26 cellular contexts compared by ENCODE assay signal in genomic region chr16:49095539-49095938, GRCh38.
DNase-seq lines count a peak whose midpoint lies in the region; ATAC-seq, FAIRE-seq and TF ChIP-seq lines count a peak whose summit lies in the region.
"Had no signal": no experiment of that assay in that cellular context is flagged by ENCODE, and none has a peak within 500 bp of the region (broad histone marks: within the 10 kb centered on the region; RNA-seq: fewer than 3 reads in every experiment).

No MANE protein-coding gene starts in this region.

- TF ChIP-seq POLR2A in H1 (IDR thresholded peaks at IDR 0.05; ENCODE audit: control extremely low read depth in 1 of 2, low read depth in 2 of 2, low read length in 2 of 2) (no peak), esophagus muscularis mucosa (IDR thresholded peaks at IDR 0.05; ENCODE audit: low read depth) (no peak)

- no peaks in the 10 kb centered on the region for H3K79me1 ChIP-seq in H1 (ENCODE audit: low read depth, low read length)

- no peaks in the 10 kb centered on the region for H3K9me3 ChIP-seq in H1 (ENCODE audit: insufficient read depth in 2 of 2, low read depth in 1 of 2, low read length in 1 of 2)
- H3K9me3 ChIP-seq in esophagus muscularis mucosa: no peaks in the 10 kb centered on the region
- H3K9me3 ChIP-seq: BE2C, BLaER1 had no signal

- no peak overlapping the region for H3K4me3 ChIP-seq in H1 (ENCODE audit: extremely low read depth in 1 of 4, insufficient read depth in 2 of 4, low read depth in 3 of 4, low read length in 4 of 4)
- H3K4me3 ChIP-seq in esophagus muscularis mucosa: no peak overlapping the region
- H3K4me3 ChIP-seq: BLaER1, GM12878 had no signal

- intact Hi-C loops in esophagus muscularis mucosa (cut with DNase I): no loop called here

- no peak overlapping the region for H3K56ac ChIP-seq in H1 (replicated peaks; ENCODE audit: insufficient read length, low read depth, low read length)

- H2AK5ac ChIP-seq in H1 (ENCODE audit: low read depth, low read length): no peak overlapping the region

- H2BK120ac ChIP-seq in H1 (replicated peaks; ENCODE audit: low read depth, low read length): no peak overlapping the region

- H3K14ac ChIP-seq in H1 (ENCODE audit: insufficient read length): no peak overlapping the region

- no peak overlapping the region for H4K91ac ChIP-seq in H1 (replicated peaks; ENCODE audit: insufficient read length, low read length)

- no peaks in the 10 kb centered on the region for H4K20me1 ChIP-seq in H1 (replicated peaks in 1 of 2; ENCODE audit: control insufficient read depth in 1 of 2, insufficient read depth in 2 of 2, low read length in 2 of 2)
- H4K20me1 ChIP-seq: BLaER1 had no signal

- TF ChIP-seq RAD21 in H1 (IDR thresholded peaks at IDR 0.05 in 1 of 2, conservative IDR thresholded peaks at IDR 0.05 in 1 of 2; ENCODE audit: low read depth in 2 of 2, low read length in 2 of 2): no peak

- no peak overlapping the region for H3K4ac ChIP-seq in H1 (replicated peaks; ENCODE audit: insufficient read length, low read depth, low read length)

- no peak overlapping the region for H2BK12ac ChIP-seq in H1 (ENCODE audit: low read depth, low read length)

- 0 out of 7 replicates have a peak, but pooled peaks cover 0 to 4% (median 0%) of the 10 kb centered on the region in 4 experiments for H3K4me1 ChIP-seq in H1 (replicated peaks in 1 of 4; ENCODE audit: control insufficient read depth in 3 of 4, insufficient read depth in 4 of 4, low read length in 3 of 4)
- peaks cover 0 to 5% (median 0%) of the 10 kb centered on the region in 4 donors for H3K4me1 ChIP-seq in esophagus muscularis mucosa
- H3K4me1 ChIP-seq: BE2C, BLaER1 had no signal

- no peak overlapping the region for H3K23ac ChIP-seq in H1 (ENCODE audit: insufficient read length)

- no peaks in the 10 kb centered on the region for H3K79me2 ChIP-seq in H1 (ENCODE audit: control insufficient read depth in 1 of 2, insufficient read depth in 2 of 2, low read length in 2 of 2)

- TF ChIP-seq CTCF in H1 (IDR thresholded peaks at IDR 0.05; ENCODE audit: control extremely low read depth in 1 of 3, insufficient read depth in 1 of 3, low read depth in 1 of 3, low read length in 3 of 3) (no peak), esophagus muscularis mucosa (IDR thresholded peaks at IDR 0.05) (no peak)

- WGBS in H1 (ENCODE audit: extremely low coverage in 1 of 2, insufficient coverage in 1 of 2, insufficient read length in 1 of 2, insufficient replicate concordance in 2 of 2, low coverage in 1 of 2, low lambda C conversion rate in 2 of 2, missing lambda C conversion rate in 1 of 2), 2 experiments: 72% methylated on average over 2 of the region's 2 CpGs; no CpG with 5 or more reads in 1 of the 2 experiments
- 52% methylated on average over 2 of the region's 2 CpGs for WGBS in esophagus muscularis mucosa

- peaks cover 0 to 1% (median 0%) of the 10 kb centered on the region in 4 experiments; a peak in 1 of 7 replicates for H3K27me3 ChIP-seq in H1 (replicated peaks in 1 of 4; ENCODE audit: control insufficient read depth in 3 of 4, extremely low read depth in 1 of 4, insufficient read depth in 3 of 4, low read length in 3 of 4)
- peaks cover 0 to 3% (median 0%) of the 10 kb centered on the region in 4 donors for H3K27me3 ChIP-seq in esophagus muscularis mucosa
- H3K27me3 ChIP-seq: BE2C, BLaER1 had no signal

- H3K4me2 ChIP-seq in H1 (ENCODE audit: insufficient read depth in 1 of 2, low read depth in 2 of 2, low read length in 2 of 2): no peak overlapping the region
- H3K4me2 ChIP-seq: BLaER1 had no signal

- H3K18ac ChIP-seq in H1 (ENCODE audit: extremely low read depth, low read length): no peak overlapping the region

- H3K9ac ChIP-seq in H1 (replicated peaks in 1 of 4; ENCODE audit: extremely low read depth in 1 of 4, low read depth in 3 of 4, low read length in 3 of 4): no peak overlapping the region
- H3K9ac ChIP-seq: BLaER1 had no signal

- no peak for ATAC-seq in HG03457 (IDR thresholded peaks at IDR 0.05; ENCODE audit: unreplicated experiment)
- ATAC-seq: GM12878 had no signal

- POLR2A ChIA-PET in H1 (lab: Charles Lee; ENCODE audit: partially characterized antibody): no interaction called here

- H3K36me3 ChIP-seq in H1 (ENCODE audit: control insufficient read depth in 2 of 4, insufficient read depth in 4 of 4, low read length in 3 of 4) (no peaks in the 10 kb centered on the region), esophagus muscularis mucosa (no peaks in the 10 kb centered on the region)
- H3K36me3 ChIP-seq: BE2C, BLaER1 had no signal

- H2BK5ac ChIP-seq in H1 (ENCODE audit: low read depth, low read length): no peak overlapping the region

- TF ChIP-seq EP300 in H1 (IDR thresholded peaks at IDR 0.05; ENCODE audit: borderline replicate concordance in 1 of 2, low read depth in 2 of 2, low read length in 2 of 2) (no peak), esophagus muscularis mucosa (IDR thresholded peaks at IDR 0.05) (no peak)

- no peak overlapping the region for H2BK15ac ChIP-seq in H1 (ENCODE audit: low read length)

- H2AFZ ChIP-seq in H1 (ENCODE audit: low read length): peak overlapping the region; percentile 4; the same call in 1 of the 2 replicates

- DNase-seq in H1 (ENCODE audit: low read depth in 1 of 2, low spot score in 2 of 2) (no peak), esophagus muscularis mucosa (ENCODE audit: extremely low spot score) (peak; percentile 57), MV-4-11 (lab: John Stamatoyannopoulos, UW) (no peak), cerebellar cortex (ENCODE audit: low spot score) (no peak)
- DNase-seq: 8988T; ACHN; BE2C; C1 segment of cervical spinal cord; CD4-positive, alpha-beta memory T cell; CD4-positive, CD25-positive, alpha-beta regulatory T cell; CD8-positive, alpha-beta memory T cell; COR-L47; DMS 273 treated with DMSO at 0.1 percent for 48 hours; DMS153; DMS53; DMS79; DND-41; EL; GDM1 had no signal

- H4K5ac ChIP-seq in H1 (ENCODE audit: insufficient read length, low read depth, low read length): no peak overlapping the region

- no peak overlapping the region for H2BK20ac ChIP-seq in H1 (ENCODE audit: low read length)

- H3K27ac ChIP-seq in H1 (ENCODE audit: low read depth, low read length) (no peak overlapping the region), esophagus muscularis mucosa (replicated peaks in 1 of 4) (no peak overlapping the region)
- H3K27ac ChIP-seq: BLaER1 had no signal

- CTCF ChIA-PET in H1 (lab: Charles Lee; ENCODE audit: partially characterized antibody): interaction anchor here (0.6 to 1.3 kb wide), 8 partner anchors 20 to 255 kb away, joined by 3 to 5 read pairs (median 3); no protein-coding TSS in a partner anchor

- FAIRE-seq in H1 (lab: Jason Lieb, UNC): no peak
- FAIRE-seq: A204.1, GM12878, GM12892, GM18507, GM19239 had no signal

- H3K23me2 ChIP-seq in H1 (ENCODE audit: low read depth, low read length): no peaks in the 10 kb centered on the region

- no peak overlapping the region for H4K8ac ChIP-seq in H1 (ENCODE audit: extremely low read depth, insufficient read depth, low read length)

TF ChIP-seq in H1, 55 proteins besides CTCF, POLR2A, EP300 and RAD21:
- TF ChIP-seq CREB1 (IDR thresholded peaks at IDR 0.05) (no peak), HDAC2 (IDR thresholded peaks at IDR 0.05; ENCODE audit: borderline replicate concordance in 1 of 2, low read depth in 2 of 2, low read length in 2 of 2) (no peak), JUND (IDR thresholded peaks at IDR 0.05; ENCODE audit: low read length) (no peak), BCL11A (IDR thresholded peaks at IDR 0.05; ENCODE audit: low read depth in 2 of 2, low read length in 2 of 2) (no peak), CHD2 (IDR thresholded peaks at IDR 0.05; ENCODE audit: low read length) (no peak), SP1 (IDR thresholded peaks at IDR 0.05; ENCODE audit: low read depth, low read length) (no peak), GTF2F1 (IDR thresholded peaks at IDR 0.05; ENCODE audit: borderline replicate concordance, low read depth, low read length) (no peak), RNF2 (IDR thresholded peaks at IDR 0.05; ENCODE audit: borderline replicate concordance, low read depth, low read length, missing control alignments, poor library complexity, severe bottlenecking) (no peak), POLR2AphosphoS5 (IDR thresholded peaks at IDR 0.05; ENCODE audit: low read depth, low read length) (no peak), PHF8 (conservative IDR thresholded peaks at IDR 0.05; ENCODE audit: low read depth, low read length) (no peak), CEBPB (IDR thresholded peaks at IDR 0.05; ENCODE audit: low read depth, low read length) (no peak), KDM5A (IDR thresholded peaks at IDR 0.05; ENCODE audit: low read length) (no peak), EZH2 (IDR thresholded peaks at IDR 0.05; ENCODE audit: low read depth, low read length, severe bottlenecking) (no peak), NANOG (IDR thresholded peaks at IDR 0.05; ENCODE audit: insufficient read depth, low read depth, low read length, poor library complexity, severe bottlenecking) (no peak), SRF (IDR thresholded peaks at IDR 0.05; ENCODE audit: low read depth, low read length) (no peak), EGR1 (IDR thresholded peaks at IDR 0.05; ENCODE audit: borderline replicate concordance, low read depth, low read length) (no peak), ATF2 (IDR thresholded peaks at IDR 0.05; ENCODE audit: low read length) (no peak)
